8 cellular contexts compared by ENCODE assay signal in genomic region chr6:93417421-93417996, GRCh38. TPM values are rescaled to one million over a fixed set of nuclear protein-coding genes. Genes with fewer than 3 reads are reported as not detected.
DNase-seq lines count a peak whose midpoint lies in the region; ATAC-seq, FAIRE-seq and TF ChIP-seq lines count a peak whose summit lies in the region.

No MANE protein-coding gene starts in this region.

- H3K4me1 ChIP-seq in kidney (ENCODE audit: control insufficient read depth in 1 of 2, insufficient read depth in 1 of 2, low read depth in 1 of 2, low read length in 2 of 2) (peaks cover 0 to 2% of the 10 kb centered on the region in 2 donors), testis (peaks cover 10% of the 10 kb centered on the region)

- H3K36me3 ChIP-seq in kidney (ENCODE audit: control insufficient read depth in 1 of 2, insufficient read depth in 2 of 2, low read length in 2 of 2) (no peaks in the 10 kb centered on the region), testis (ENCODE audit: low read depth, missing control alignments) (no peaks in the 10 kb centered on the region)

- no peak for FAIRE-seq in kidney (lab: Jason Lieb, UNC)

- no peaks in the 10 kb centered on the region for H3K27me3 ChIP-seq in testis

- peaks cover 18% of the 10 kb centered on the region for H3K4me1 Mint-ChIP-seq in activated naive CD4-positive, alpha-beta T cell treated with anti-CD3 and anti-CD28 coated beads for 36 hours (ENCODE audit: low read depth)
- H3K4me1 Mint-ChIP-seq in activated T-helper 1 cell treated with anti-CD3 and anti-CD28 coated beads, Interleukin-12 subunit alpha, Interleukin-12 subunit beta, Interleukin-2, Interleukin-4 antibody, amounts not matched to agents 30 ng/mL and 10 ng/mL and 1 ng/mL, durations not matched to agents 14 hours and 24 hours and 36 hours (ENCODE audit: low read depth), result peaks cover 19% of the 10 kb centered on the region

- H3K4me3 Mint-ChIP-seq in activated naive CD4-positive, alpha-beta T cell treated with anti-CD3 and anti-CD28 coated beads for 36 hours, result peak overlapping the region; percentile 4
- H3K4me3 Mint-ChIP-seq in activated T-helper 1 cell treated with anti-CD3 and anti-CD28 coated beads, Interleukin-12 subunit alpha, Interleukin-12 subunit beta, Interleukin-2, Interleukin-4 antibody, amounts not matched to agents 30 ng/mL and 10 ng/mL and 1 ng/mL, durations not matched to agents 14 hours and 24 hours and 36 hours, result peak overlapping the region; percentile 47

- TF ChIP-seq CTCF in kidney (IDR thresholded peaks at IDR 0.05; ENCODE audit: borderline replicate concordance, extremely low read depth, insufficient read depth) (peak; percentile 6), testis (IDR thresholded peaks at IDR 0.05) (no peak)

- H3K9ac ChIP-seq in kidney (ENCODE audit: low read length in 2 of 2), result peak overlapping the region in 1 of 2 donors; percentile 47

- H3K27ac ChIP-seq in kidney (ENCODE audit: low read depth in 2 of 2, low read length in 2 of 2), result peak overlapping the region in 1 of 2 donors; percentile 65
- peak overlapping the region in 1 of 2 donors; percentile 71 for H3K27ac ChIP-seq in testis

- intact Hi-C loops in activated naive CD4-positive, alpha-beta T cell treated with anti-CD3 and anti-CD28 coated beads for 36 hours (cut with micrococcal nuclease), result no loop called here
- intact Hi-C loops in activated T-helper 1 cell treated with anti-CD3 and anti-CD28 coated beads, Interleukin-12 subunit alpha, Interleukin-12 subunit beta, Interleukin-2, Interleukin-4 antibody, amounts not matched to agents 30 ng/mL and 10 ng/mL and 1 ng/mL, durations not matched to agents 14 hours and 24 hours and 36 hours (cut with micrococcal nuclease), result no loop called here
- intact Hi-C loops in kidney (cut with DNase I) (no loop called here), testis (cut with DNase I; ENCODE audit: low total_unique reads) (no loop called here)

- no peak overlapping the region for H3K27ac Mint-ChIP-seq in activated naive CD4-positive, alpha-beta T cell treated with anti-CD3 and anti-CD28 coated beads for 36 hours
- H3K27ac Mint-ChIP-seq in activated naive CD4-positive, alpha-beta T cell treated with anti-CD3 and anti-CD28 coated beads, Interleukin-2, amount 50 U/mL, for 72 hours, result no peak overlapping the region
- peak overlapping the region; percentile 69 for H3K27ac Mint-ChIP-seq in activated T-helper 1 cell treated with anti-CD3 and anti-CD28 coated beads, Interleukin-12 subunit alpha, Interleukin-12 subunit beta, Interleukin-2, Interleukin-4 antibody, amounts not matched to agents 30 ng/mL and 10 ng/mL and 1 ng/mL, durations not matched to agents 14 hours and 24 hours and 36 hours

- no peak for DNase-seq in activated naive CD4-positive, alpha-beta T cell treated with anti-CD3 and anti-CD28 coated beads for 36 hours
- DNase-seq in activated naive CD4-positive, alpha-beta T cell treated with anti-CD3 and anti-CD28 coated beads, Interleukin-2, amount 50 U/mL, for 72 hours (ENCODE audit: low spot score in 2 of 2), result no peak
- DNase-seq in activated T-helper 1 cell treated with anti-CD3 and anti-CD28 coated beads, Interleukin-12 subunit alpha, Interleukin-12 subunit beta, Interleukin-2, Interleukin-4 antibody, amounts not matched to agents 30 ng/mL and 10 ng/mL and 1 ng/mL, durations not matched to agents 14 hours and 24 hours and 36 hours (ENCODE audit: low spot score), result no peak
- DNase-seq in kidney (peak; percentile 38), testis (peak; percentile 18), HUDEP-2 (lab: John Stamatoyannopoulos, UW; ENCODE audit: unreplicated experiment in 76 of 76) (no peak)
- DNase-seq in activated CD4-positive, alpha-beta T cell treated with anti-CD3 and anti-CD28 coated beads, Interleukin-2, amount 50 U/mL, for 1 hour, result no peak
- DNase-seq in stimulated activated naive CD4-positive, alpha-beta T cell (lab: John Stamatoyannopoulos, UW), result no peak

- H3K9me3 ChIP-seq in kidney (ENCODE audit: control insufficient read depth in 1 of 2, low read length in 2 of 2) (no peaks in the 10 kb centered on the region), testis (no peaks in the 10 kb centered on the region)

- CTCF ChIA-PET in activated naive CD4-positive, alpha-beta T cell treated with anti-CD3 and anti-CD28 coated beads for 36 hours (lab: Charles Lee), result no interaction called here

- H3K36me3 Mint-ChIP-seq in activated naive CD4-positive, alpha-beta T cell treated with anti-CD3 and anti-CD28 coated beads for 36 hours (ENCODE audit: low read depth), result no peaks in the 10 kb centered on the region
- H3K36me3 Mint-ChIP-seq in activated naive CD4-positive, alpha-beta T cell treated with anti-CD3 and anti-CD28 coated beads, Interleukin-2, amount 50 U/mL, for 72 hours, result no peaks in the 10 kb centered on the region
- no peaks in the 10 kb centered on the region for H3K36me3 Mint-ChIP-seq in activated T-helper 1 cell treated with anti-CD3 and anti-CD28 coated beads, Interleukin-12 subunit alpha, Interleukin-12 subunit beta, Interleukin-2, Interleukin-4 antibody, amounts not matched to agents 30 ng/mL and 10 ng/mL and 1 ng/mL, durations not matched to agents 14 hours and 24 hours and 36 hours (ENCODE audit: low read depth)

- H3K27me3 Mint-ChIP-seq in activated naive CD4-positive, alpha-beta T cell treated with anti-CD3 and anti-CD28 coated beads for 36 hours (ENCODE audit: low read depth), result peaks cover 57% of the 10 kb centered on the region
- H3K27me3 Mint-ChIP-seq in activated T-helper 1 cell treated with anti-CD3 and anti-CD28 coated beads, Interleukin-12 subunit alpha, Interleukin-12 subunit beta, Interleukin-2, Interleukin-4 antibody, amounts not matched to agents 30 ng/mL and 10 ng/mL and 1 ng/mL, durations not matched to agents 14 hours and 24 hours and 36 hours (ENCODE audit: insufficient read depth), result peaks cover 64% of the 10 kb centered on the region

- H3K4me3 ChIP-seq in kidney (ENCODE audit: low read length in 2 of 2) (peak overlapping the region; percentile 66 to 91), testis (peak overlapping the region; percentile 44 to 64)

- H3K9me3 Mint-ChIP-seq in activated naive CD4-positive, alpha-beta T cell treated with anti-CD3 and anti-CD28 coated beads for 36 hours, result no peaks in the 10 kb centered on the region
- H3K9me3 Mint-ChIP-seq in activated naive CD4-positive, alpha-beta T cell treated with anti-CD3 and anti-CD28 coated beads, Interleukin-2, amount 50 U/mL, for 72 hours, result no peaks in the 10 kb centered on the region
- H3K9me3 Mint-ChIP-seq in activated T-helper 1 cell treated with anti-CD3 and anti-CD28 coated beads, Interleukin-12 subunit alpha, Interleukin-12 subunit beta, Interleukin-2, Interleukin-4 antibody, amounts not matched to agents 30 ng/mL and 10 ng/mL and 1 ng/mL, durations not matched to agents 14 hours and 24 hours and 36 hours, result no peaks in the 10 kb centered on the region

- no peak for TF ChIP-seq POLR2A in testis (IDR thresholded peaks at IDR 0.05)

- 0 to 1% methylated on average over 27 of the region's 27 CpGs for WGBS in testis, 2 donors

- ATAC-seq in activated naive CD4-positive, alpha-beta T cell treated with anti-CD3 and anti-CD28 coated beads, Interleukin-2, amount 50 U/mL, for 72 hours, result no peak

RNA-seq across cellular contexts. Expression of gene EPHA7, which starts 1.9 kb away (rescaled TPM):
- total RNA-seq in activated naive CD4-positive, alpha-beta T cell treated with anti-CD3 and anti-CD28 coated beads for 36 hours, result not detected
- total RNA-seq in activated naive CD4-positive, alpha-beta T cell treated with anti-CD3 and anti-CD28 coated beads, Interleukin-2, amount 50 U/mL, for 72 hours, result not detected
- not detected in 2 replicates for total RNA-seq in activated T-helper 1 cell treated with anti-CD3 and anti-CD28 coated beads, Interleukin-12 subunit alpha, Interleukin-12 subunit beta, Interleukin-2, Interleukin-4 antibody, amounts not matched to agents 30 ng/mL and 10 ng/mL and 1 ng/mL, durations not matched to agents 14 hours and 24 hours and 36 hours
- total RNA-seq in kidney (27.0 TPM), testis (1 to 10 TPM; 4.8 to 7.2 TPM)
- polyA plus RNA-seq in kidney (ENCODE audit: insufficient read depth, low read depth, low replicate concordance) (2.6 TPM), testis (ENCODE audit: insufficient read depth, low read depth, low replicate concordance) (3.4 TPM)

Comparison
In these comparisons a context has a peak if more than half of its experiments do, and no peak if none do; other contexts are left out.
1. DNase-seq: peak in kidney (single experiment) and testis (single experiment); none in activated naive CD4-positive, alpha-beta T cell treated with anti-CD3 and anti-CD28 coated beads for 36 hours (single experiment), activated naive CD4-positive, alpha-beta T cell treated with anti-CD3 and anti-CD28 coated beads, Interleukin-2, amount 50 U/mL, for 72 hours (0 of 2), activated T-helper 1 cell treated with anti-CD3 and anti-CD28 coated beads, Interleukin-12 subunit alpha, Interleukin-12 subunit beta, Interleukin-2, Interleukin-4 antibody, amounts not matched to agents 30 ng/mL and 10 ng/mL and 1 ng/mL, durations not matched to agents 14 hours and 24 hours and 36 hours (single experiment), HUDEP-2 (0 of 76), activated CD4-positive, alpha-beta T cell treated with anti-CD3 and anti-CD28 coated beads, Interleukin-2, amount 50 U/mL, for 1 hour (single experiment) and stimulated activated naive CD4-positive, alpha-beta T cell (0 of 6).